In the genomic region with DNA sequence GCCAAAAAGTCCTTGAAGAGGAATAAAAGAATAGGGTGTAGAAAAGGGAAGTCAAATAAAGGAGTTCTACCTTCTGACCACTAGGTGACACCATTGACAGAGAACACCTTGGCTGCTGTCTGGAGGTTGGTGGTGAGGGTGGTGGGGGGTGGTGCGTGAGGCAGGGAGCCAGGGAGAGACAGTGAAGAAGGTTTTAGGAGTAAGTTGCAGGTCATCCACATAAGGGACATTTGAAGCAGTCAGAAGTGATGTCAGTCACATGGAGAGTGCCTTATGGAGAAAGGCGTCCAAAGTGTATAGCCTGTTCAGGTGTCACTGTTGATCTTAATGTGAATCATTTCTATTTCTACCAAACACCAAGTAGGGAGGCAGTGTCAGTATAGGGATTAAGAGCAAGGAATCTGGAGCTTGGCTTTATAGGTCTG, we compare ENCODE assay signal across 8 cellular contexts.
DNase-seq lines count a peak whose midpoint lies in the region; ATAC-seq and TF ChIP-seq lines count a peak whose summit lies in the region.

No MANE protein-coding gene starts in this region.

- H3K4me1 ChIP-seq in esophagus squamous epithelium, result no peaks in the 10 kb centered on the region
- H3K4me1 ChIP-seq in prostate gland (replicated peaks), result no peaks in the 10 kb centered on the region

- peaks cover 0 to 6% (median 0%) of the 10 kb centered on the region in 4 donors for H3K27me3 ChIP-seq in esophagus squamous epithelium
- H3K27me3 ChIP-seq in prostate gland (replicated peaks; ENCODE audit: insufficient read depth), result no peaks in the 10 kb centered on the region

- intact Hi-C loops in esophagus squamous epithelium (cut with DNase I) (no loop called here), prostate gland (cut with DNase I) (loop anchor here (2.0 to 10.0 kb wide), 2 partner anchors 108 to 912 kb away; no protein-coding TSS in a partner anchor)

- H3K4me3 ChIP-seq in esophagus squamous epithelium (no peak overlapping the region), prostate gland (no peak overlapping the region)

- 26 to 68% methylated on average over 2 of the region's 2 CpGs for WGBS in esophagus squamous epithelium, 2 donors
- WGBS in prostate gland, result 54% methylated on average over 2 of the region's 2 CpGs

- no peaks in the 10 kb centered on the region for H3K36me3 ChIP-seq in esophagus squamous epithelium
- no peaks in the 10 kb centered on the region for H3K36me3 ChIP-seq in prostate gland

- ATAC-seq in GM19035 (IDR thresholded peaks at IDR 0.05; ENCODE audit: unreplicated experiment), result peak; percentile 81

- TF ChIP-seq POLR2A in esophagus squamous epithelium (IDR thresholded peaks at IDR 0.05) (no peak), prostate gland (IDR thresholded peaks at IDR 0.05) (no peak)

- TF ChIP-seq CTCF in esophagus squamous epithelium (IDR thresholded peaks at IDR 0.05), result peak in 5 of 6 experiments; percentile 23 to 68 (median 49)
- peak in 3 of 4 experiments; percentile 37 to 50 (median 44) for TF ChIP-seq CTCF in prostate gland (IDR thresholded peaks at IDR 0.05)

- peak; percentile 60 for DNase-seq in D341Med (ENCODE audit: low spot score)
- peak; percentile 56 for DNase-seq in HPDE6-E6E7 (ENCODE audit: extremely low spot score)
- peak; percentile 5 to 50 for DNase-seq in SHP77 (lab: John Stamatoyannopoulos, UW)
- DNase-seq in esophagus squamous epithelium (lab: John Stamatoyannopoulos, UW), result no peak
- DNase-seq in prostate gland (ENCODE audit: low spot score), result no peak
- DNase-seq in OCI-M2 (lab: John Stamatoyannopoulos, UW; ENCODE audit: unreplicated experiment), result no peak
- DNase-seq in NCI-H1048 (lab: John Stamatoyannopoulos, UW), result no peak

- H3K9me3 ChIP-seq in esophagus squamous epithelium (no peaks in the 10 kb centered on the region), prostate gland (no peaks in the 10 kb centered on the region)

- no peak overlapping the region for H3K27ac ChIP-seq in esophagus squamous epithelium
- no peak overlapping the region for H3K27ac ChIP-seq in prostate gland

Comparison
In these comparisons a context has a peak if more than half of its experiments do, and no peak if none do; other contexts are left out.
1. DNase-seq: peak in D341Med (single experiment), HPDE6-E6E7 (single experiment) and SHP77 (2 of 2); none in esophagus squamous epithelium (single experiment), prostate gland (single experiment), OCI-M2 (single experiment) and NCI-H1048 (single experiment).